In the genomic region with DNA sequence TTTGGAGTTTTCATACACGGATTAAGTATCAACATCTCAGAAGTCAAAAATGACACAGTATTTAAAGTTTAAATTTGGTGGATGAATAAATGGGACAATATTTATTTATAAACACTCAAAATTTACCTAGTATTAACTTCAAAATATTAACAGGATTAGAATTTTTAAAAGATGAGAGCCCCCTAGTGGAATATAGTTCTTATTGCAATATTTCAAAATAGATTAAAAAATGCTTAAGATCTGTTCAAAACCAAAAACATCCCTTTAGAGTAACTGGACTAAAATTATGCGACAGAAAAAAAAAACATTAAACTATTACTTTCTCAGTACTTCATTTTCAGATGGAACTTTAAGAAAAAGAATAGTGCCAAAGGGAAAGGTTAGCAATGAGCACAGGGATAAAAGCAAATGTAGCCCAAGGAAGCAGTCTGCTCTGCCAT, we compare ENCODE assay signal across 9 cellular contexts. TPM values are rescaled to one million over a fixed set of nuclear protein-coding genes. Genes with fewer than 3 reads are reported as not detected.
A peak's percentile ranks its signal among the peaks of the same experiment; 100 is the strongest.
DNase-seq lines count a peak whose midpoint lies in the region; ATAC-seq and TF ChIP-seq lines count a peak whose summit lies in the region.
"Had no signal": no experiment of that assay in that cellular context is flagged by ENCODE, and none has a peak within 500 bp of the region (broad histone marks: within the 10 kb centered on the region; RNA-seq: fewer than 3 reads in every experiment).

No MANE protein-coding gene starts in this region.

- H3K56ac ChIP-seq in H9 (ENCODE audit: insufficient read length, low read depth, low read length): no peak overlapping the region

- WGBS in H9 (ENCODE audit: extremely low coverage, insufficient read length, low lambda C conversion rate): no CpG with 5 or more reads among the region's 2 CpGs

- no peaks in the 10 kb centered on the region for H3K23me2 ChIP-seq in H9 (ENCODE audit: insufficient read length, low read depth, low read length, poor library complexity, severe bottlenecking)

- no peak overlapping the region for H2BK20ac ChIP-seq in H9 (ENCODE audit: low read depth, low read length, poor library complexity, severe bottlenecking)

- H2AK5ac ChIP-seq in H9 (ENCODE audit: insufficient read length, low read length): no peak overlapping the region

- H3K4me1 Mint-ChIP-seq in H9: no peaks in the 10 kb centered on the region
- H3K4me1 Mint-ChIP-seq in activated CD8-positive, alpha-beta T cell treated with anti-CD3 and anti-CD28 coated beads for 36 hours (ENCODE audit: low read depth): no peaks in the 10 kb centered on the region
- H3K4me1 Mint-ChIP-seq in stimulated activated naive B cell treated with anti-CD40 and anti-IgM and Interleukin-4, amounts not matched to agents 10 μg/mL and 1 μg/mL and 100 μg/mL, for 72 hours: no peaks in the 10 kb centered on the region

- H3K36me3 ChIP-seq in left lung: peaks cover 0 to 45% of the 10 kb centered on the region in 2 donors

- no peak overlapping the region for H2AFZ ChIP-seq in H9 (ENCODE audit: low read length)

- no peaks in the 10 kb centered on the region for H3K79me2 ChIP-seq in H9 (ENCODE audit: insufficient read depth, low read length)

- H3K4me3 Mint-ChIP-seq in H9: no peak overlapping the region
- H3K4me3 Mint-ChIP-seq in activated CD8-positive, alpha-beta T cell treated with anti-CD3 and anti-CD28 coated beads for 36 hours: no peak overlapping the region
- no peak overlapping the region for H3K4me3 Mint-ChIP-seq in stimulated activated naive B cell treated with anti-CD40 and anti-IgM and Interleukin-4, amounts not matched to agents 10 μg/mL and 1 μg/mL and 100 μg/mL, for 72 hours

- no peak overlapping the region for H4K91ac ChIP-seq in H9 (ENCODE audit: insufficient read length, low read depth, low read length)

- H2BK15ac ChIP-seq in H9 (ENCODE audit: low read depth, low read length): no peak overlapping the region

- H3K18ac ChIP-seq in H9 (ENCODE audit: insufficient read length, low read depth, low read length): no peak overlapping the region

- H4K8ac ChIP-seq in H9 (replicated peaks; ENCODE audit: insufficient read length, low read depth, low read length): no peak overlapping the region

- H4K20me1 ChIP-seq in H9 (ENCODE audit: control insufficient read depth, insufficient read depth, insufficient read length): no peaks in the 10 kb centered on the region

- no peak overlapping the region for H3K27ac Mint-ChIP-seq in H9
- no peak overlapping the region for H3K27ac Mint-ChIP-seq in activated CD8-positive, alpha-beta T cell treated with anti-CD3 and anti-CD28 coated beads for 36 hours
- no peak overlapping the region for H3K27ac Mint-ChIP-seq in stimulated activated naive B cell treated with anti-CD40 and anti-IgM and Interleukin-4, amounts not matched to agents 10 μg/mL and 1 μg/mL and 100 μg/mL, for 72 hours

- H3K9me3 ChIP-seq in H9 (ENCODE audit: control insufficient read depth, low read depth, low read length): no peaks in the 10 kb centered on the region
- H3K9me3 ChIP-seq in left lung: no peaks in the 10 kb centered on the region

- CTCF ChIA-PET in activated CD8-positive, alpha-beta T cell treated with anti-CD3 and anti-CD28 coated beads for 36 hours (lab: Charles Lee): interaction anchor here (0.6 to 4.9 kb wide), 26 partner anchors 9 to 204 kb away, joined by 3 to 43 read pairs (median 4); partner anchors contain the start of gene SNX14

- no peaks in the 10 kb centered on the region for H3K9me3 Mint-ChIP-seq in H9
- H3K9me3 Mint-ChIP-seq in activated CD8-positive, alpha-beta T cell treated with anti-CD3 and anti-CD28 coated beads for 36 hours: no peaks in the 10 kb centered on the region
- no peaks in the 10 kb centered on the region for H3K9me3 Mint-ChIP-seq in stimulated activated naive B cell treated with anti-CD40 and anti-IgM and Interleukin-4, amounts not matched to agents 10 μg/mL and 1 μg/mL and 100 μg/mL, for 72 hours

- no peaks in the 10 kb centered on the region for H3K79me1 ChIP-seq in H9 (ENCODE audit: insufficient read depth, low read depth, low read length, poor library complexity, severe bottlenecking)

- POLR2A ChIA-PET in activated CD8-positive, alpha-beta T cell treated with anti-CD3 and anti-CD28 coated beads for 36 hours (lab: Charles Lee): interaction anchor here (1.0 kb wide), 1 partner anchor 54 kb away, joined by 3 read pairs; no protein-coding TSS in a partner anchor

- H3K23ac ChIP-seq in H9 (ENCODE audit: insufficient read length, low read depth, low read length): no peak overlapping the region

- intact Hi-C loops in activated CD8-positive, alpha-beta T cell treated with anti-CD3 and anti-CD28 coated beads for 36 hours (cut with micrococcal nuclease): loop anchor here (5.0 kb wide), 1 partner anchor 180 kb away; no protein-coding TSS in a partner anchor
- intact Hi-C loops in left lung (cut with DNase I): no loop called here

- H3K36me3 Mint-ChIP-seq in H9 (ENCODE audit: insufficient read depth in 1 of 3, low read depth in 3 of 3): peaks cover 2 to 5% (median 4%) of the 10 kb centered on the region in 3 experiments; a peak in 4 of 7 replicates
- peaks cover 10% of the 10 kb centered on the region for H3K36me3 Mint-ChIP-seq in activated CD8-positive, alpha-beta T cell treated with anti-CD3 and anti-CD28 coated beads for 36 hours (ENCODE audit: low read depth)
- peaks cover 6 to 16% of the 10 kb centered on the region in 2 donors for H3K36me3 Mint-ChIP-seq in stimulated activated naive B cell treated with anti-CD40 and anti-IgM and Interleukin-4, amounts not matched to agents 10 μg/mL and 1 μg/mL and 100 μg/mL, for 72 hours

- H4K5ac ChIP-seq in H9 (ENCODE audit: insufficient read length, low read depth, low read length): no peak overlapping the region

- H2BK120ac ChIP-seq in H9 (ENCODE audit: low read depth, low read length, poor library complexity, severe bottlenecking): no peak overlapping the region

- H3K27me3 Mint-ChIP-seq in H9 (ENCODE audit: low read depth): no peaks in the 10 kb centered on the region
- no peaks in the 10 kb centered on the region for H3K27me3 Mint-ChIP-seq in activated CD8-positive, alpha-beta T cell treated with anti-CD3 and anti-CD28 coated beads for 36 hours
- H3K27me3 Mint-ChIP-seq in stimulated activated naive B cell treated with anti-CD40 and anti-IgM and Interleukin-4, amounts not matched to agents 10 μg/mL and 1 μg/mL and 100 μg/mL, for 72 hours: no peaks in the 10 kb centered on the region

- H3K4me1 ChIP-seq in H9 (ENCODE audit: insufficient read depth, low read length) (no peaks in the 10 kb centered on the region), left lung (no peaks in the 10 kb centered on the region)

- H3K4me3 ChIP-seq in left lung: no peak overlapping the region

- no peak overlapping the region for H3K4me2 ChIP-seq in H9 (ENCODE audit: insufficient read depth, insufficient read length, low read length)

- H3K27ac ChIP-seq in H9 (ENCODE audit: insufficient read length, low read depth, low read length) (no peak overlapping the region), left lung (no peak overlapping the region)
- H3K27ac ChIP-seq: epithelial cell of prostate had no signal

- H3T11ph ChIP-seq in H9 (ENCODE audit: low read length): no peak overlapping the region

- peak; percentile 76 for TF ChIP-seq CTCF in H9 (conservative IDR thresholded peaks at IDR 0.05)
- peak; percentile 76 for TF ChIP-seq CTCF in activated CD8-positive, alpha-beta T cell treated with anti-CD3 and anti-CD28 coated beads for 36 hours (IDR thresholded peaks at IDR 0.05)
- TF ChIP-seq CTCF in left lung (IDR thresholded peaks at IDR 0.05): peak; percentile 53 to 63

- H2BK5ac ChIP-seq in H9 (ENCODE audit: insufficient read length, low read length): no peak overlapping the region

- H3K14ac ChIP-seq in H9 (ENCODE audit: insufficient read depth, low read length): no peak overlapping the region

- DNase-seq in AML-193 (lab: John Stamatoyannopoulos, UW) (peak; percentile 45 to 61), H9 (no peak), left lung (no peak), amniotic stem cell (lab: John Stamatoyannopoulos, UW) (no peak), medulla oblongata (ENCODE audit: extremely low spot score) (no peak)
- no peak for DNase-seq in activated CD8-positive, alpha-beta T cell treated with anti-CD3 and anti-CD28 coated beads for 36 hours
- DNase-seq in stimulated activated naive B cell treated with anti-CD40 and anti-IgM and Interleukin-4, amounts not matched to agents 10 μg/mL and 1 μg/mL and 100 μg/mL, for 72 hours: no peak

- H3K4ac ChIP-seq in H9 (ENCODE audit: low read depth, low read length): no peak overlapping the region

- ATAC-seq in activated CD8-positive, alpha-beta T cell treated with anti-CD3 and anti-CD28 coated beads for 36 hours: no peak
- ATAC-seq in left lung: peak; percentile 43
- no peak for ATAC-seq in stimulated activated naive B cell treated with anti-CD40 and anti-IgM and Interleukin-4, amounts not matched to agents 10 μg/mL and 1 μg/mL and 100 μg/mL, for 72 hours (replicated peaks)
- ATAC-seq in HG02938 (IDR thresholded peaks at IDR 0.05; ENCODE audit: unreplicated experiment): no peak

- H2BK12ac ChIP-seq in H9 (ENCODE audit: insufficient read length, low read depth, low read length): no peak overlapping the region

- H3K9ac ChIP-seq in H9 (ENCODE audit: extremely low read depth, insufficient read length, low read length): no peak overlapping the region

- H3K27me3 ChIP-seq in H9 (ENCODE audit: insufficient read depth, low read length) (no peaks in the 10 kb centered on the region), left lung (no peaks in the 10 kb centered on the region)

RNA-seq across cellular contexts. Expression of gene SNX14, which starts 56.6 kb away (rescaled TPM):
- total RNA-seq in H9 (2021): 33.0 and 35.5 TPM in 2 replicates
- total RNA-seq in activated CD8-positive, alpha-beta T cell treated with anti-CD3 and anti-CD28 coated beads for 36 hours: 10 to 100 TPM; 53.9 to 54.1 TPM
- total RNA-seq in left lung: 10 to 100 TPM; 79.9 to 80.6 TPM

Comparison
In these comparisons a context has a peak if more than half of its experiments do, and no peak if none do; other contexts are left out.
1. DNase-seq: peak in AML-193 (2 of 2); none in H9 (single experiment), activated CD8-positive, alpha-beta T cell treated with anti-CD3 and anti-CD28 coated beads for 36 hours (single experiment), left lung (0 of 2), stimulated activated naive B cell treated with anti-CD40 and anti-IgM and Interleukin-4, amounts not matched to agents 10 μg/mL and 1 μg/mL and 100 μg/mL, for 72 hours (single experiment), amniotic stem cell (single experiment) and medulla oblongata (single experiment).
2. Peak in every context shown above with its lines, with median percentiles within 50 percentile points of each other: CTCF ChIP-seq.